In the genomic region with DNA sequence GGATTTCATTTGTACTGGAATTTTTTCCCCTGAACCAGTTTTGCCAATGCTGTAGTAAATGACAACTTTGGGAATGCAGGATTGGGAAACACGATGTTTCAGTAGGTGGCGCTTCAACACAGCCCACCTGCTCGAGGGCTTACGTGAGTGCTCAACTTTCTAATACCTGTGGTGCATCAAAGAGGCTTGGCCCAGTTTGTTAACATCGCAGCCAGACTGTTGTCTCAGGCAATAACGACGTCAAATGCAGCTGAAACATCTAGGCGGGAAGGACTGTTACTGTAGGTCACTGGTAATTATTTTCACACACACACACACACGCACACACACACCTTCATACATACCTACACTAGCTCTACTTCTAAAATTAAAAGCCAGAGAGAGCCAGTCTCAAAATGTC, we compare ENCODE assay signal across 8 cellular contexts.
DNase-seq lines count a peak whose midpoint lies in the region; ATAC-seq and TF ChIP-seq lines count a peak whose summit lies in the region.

No MANE protein-coding gene starts in this region.

- H3K27ac ChIP-seq in OCI-LY7 (ENCODE audit: low read depth, low read length, poor library complexity, severe bottlenecking): no peak overlapping the region

- no peak for ATAC-seq in HG03520 (IDR thresholded peaks at IDR 0.05; ENCODE audit: unreplicated experiment)
- no peak for ATAC-seq in HG03460 (IDR thresholded peaks at IDR 0.05; ENCODE audit: unreplicated experiment)

- H3K9me2 ChIP-seq in OCI-LY7 (ENCODE audit: insufficient read depth, low read length): no peaks in the 10 kb centered on the region

- no peaks in the 10 kb centered on the region for H3K9me3 ChIP-seq in OCI-LY7 (ENCODE audit: low read length)

- H3K79me2 ChIP-seq in OCI-LY7 (ENCODE audit: insufficient read depth, low read depth, low read length): no peaks in the 10 kb centered on the region

- H2AFZ ChIP-seq in OCI-LY7 (ENCODE audit: low read length): no peak overlapping the region

- no peaks in the 10 kb centered on the region for H3K36me3 ChIP-seq in OCI-LY7 (ENCODE audit: insufficient read depth, low read length)

- no peak overlapping the region for H3K4me3 ChIP-seq in AG04449 (ENCODE audit: low read depth, low read length)
- no peak overlapping the region for H3K4me3 ChIP-seq in OCI-LY7 (ENCODE audit: low read depth, low read length, poor library complexity, severe bottlenecking)
- no peak overlapping the region for H3K4me3 ChIP-seq in fibroblast of mammary gland (ENCODE audit: control insufficient read depth, low read depth, low read length)

- no TSS peak for BruUV-seq in OCI-LY7 (replicated peaks; lab: Mats Ljungman, UMichigan)

- CTCF ChIA-PET in AG04449 (lab: Yijun Ruan, JAX): interaction anchor here (0.9 to 2.3 kb wide), 4 partner anchors 14 to 1179 kb away, joined by 3 to 8 read pairs (median 6); no protein-coding TSS in a partner anchor
- CTCF ChIA-PET in HEK293T (lab: Yijun Ruan, JAX): interaction anchor here (0.5 to 1.4 kb wide), 3 partner anchors 1179 to 1992 kb away, joined by 3 to 4 read pairs (median 3); no protein-coding TSS in a partner anchor
- CTCF ChIA-PET in OCI-LY7 (lab: Charles Lee; ENCODE audit: unreplicated experiment): interaction anchor here (0.5 kb wide), 1 partner anchor 1215 kb away, joined by 3 read pairs; no protein-coding TSS in a partner anchor

- intact Hi-C loops in OCI-LY7 (cut with micrococcal nuclease; ENCODE audit: unreplicated experiment): loop anchor here (5.0 kb wide), 1 partner anchor 1176 kb away; no protein-coding TSS in a partner anchor

- TF ChIP-seq CTCF in AG04449 (IDR thresholded peaks at IDR 0.05; ENCODE audit: insufficient read depth, low read length, missing control alignments): peak; percentile 45
- peak; percentile 68 for TF ChIP-seq CTCF in OCI-LY7 (conservative IDR thresholded peaks at IDR 0.05; ENCODE audit: low read length)
- peak; percentile 46 for TF ChIP-seq CTCF in fibroblast of mammary gland (conservative IDR thresholded peaks at IDR 0.05; ENCODE audit: control insufficient read depth, insufficient read depth, low read depth, low read length)

- H4K20me1 ChIP-seq in OCI-LY7 (ENCODE audit: insufficient read depth, low read length): no peaks in the 10 kb centered on the region

- H3K4me2 ChIP-seq in OCI-LY7 (ENCODE audit: low read length): no peak overlapping the region

- peak; percentile 9 for DNase-seq in AG04449 (ENCODE audit: low read depth, low spot score)
- DNase-seq in HEK293T (ENCODE audit: extremely low spot score): peak; percentile 37
- peak; percentile 3 for DNase-seq in OCI-LY7 (ENCODE audit: low spot score)
- peak; percentile 23 for DNase-seq in fibroblast of mammary gland (ENCODE audit: low read depth)
- peak; percentile 30 for DNase-seq in pulmonary artery endothelial cell (ENCODE audit: low read depth, low spot score)
- no peak for DNase-seq in CD1c-positive myeloid dendritic cell (ENCODE audit: extremely low spot score)

- POLR2A ChIA-PET in AG04449 (lab: Yijun Ruan, JAX) (no interaction called here), HEK293T (lab: Yijun Ruan, JAX) (no interaction called here), OCI-LY7 (lab: Charles Lee) (interaction anchor here (0.6 kb wide), 1 partner anchor 225 kb away, joined by 3 read pairs; no protein-coding TSS in a partner anchor)

- H3K4me1 ChIP-seq in OCI-LY7 (ENCODE audit: insufficient read depth, low read length, poor library complexity, severe bottlenecking): no peaks in the 10 kb centered on the region

TF ChIP-seq in HEK293T, 16 proteins besides CTCF, POLR2A, EP300 and RAD21:
- no peak for TF ChIP-seq CTBP1 (IDR thresholded peaks at IDR 0.05; ENCODE audit: borderline replicate concordance)
- 0 out of 2 replicates have a peak, but pooled peaks have one; percentile 17 for TF ChIP-seq L3MBTL2 (conservative IDR thresholded peaks at IDR 0.05)
